In the genomic region with DNA sequence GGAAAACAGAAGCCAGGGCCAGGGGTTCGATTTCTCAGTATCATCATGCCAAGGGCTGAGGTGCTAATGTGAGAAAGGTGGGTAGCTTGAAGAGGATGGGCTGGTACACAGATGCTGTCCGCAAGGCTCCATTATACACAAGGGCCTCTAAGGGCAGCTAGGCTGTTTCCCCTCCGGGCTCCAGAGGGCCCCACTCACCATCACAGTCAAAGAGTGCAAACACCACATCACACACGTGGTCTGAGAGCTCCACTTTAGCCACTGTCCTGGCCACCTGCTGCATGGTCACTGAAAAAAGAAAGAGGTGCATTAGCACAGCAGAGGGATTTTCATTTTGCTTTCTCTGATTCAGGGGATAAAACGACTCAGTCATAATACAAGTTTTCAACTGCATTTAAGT, we compare ENCODE assay signal across 12 cellular contexts. TPM values are rescaled to one million over a fixed set of nuclear protein-coding genes. Genes with fewer than 3 reads are reported as not detected.
DNase-seq lines count a peak whose midpoint lies in the region; ATAC-seq, FAIRE-seq and TF ChIP-seq lines count a peak whose summit lies in the region.
"Had no signal": no experiment of that assay in that cellular context is flagged by ENCODE, and none has a peak within 500 bp of the region (broad histone marks: within the 10 kb centered on the region; RNA-seq: fewer than 3 reads in every experiment).

No MANE protein-coding gene starts in this region.

- WGBS in A549 (ENCODE audit: missing lambda C conversion rate): 43% methylated on average over 5 of the region's 5 CpGs

- no peak overlapping the region for H3K4me2 ChIP-seq in A549

- peak in 1 of 2 experiments; percentile 49; a peak in 3 of 5 replicates for TF ChIP-seq RAD21 in A549 (conservative IDR thresholded peaks at IDR 0.05 in 1 of 2, IDR thresholded peaks at IDR 0.05 in 1 of 2)

- ATAC-seq in A549 (peak; percentile 74 to 90), SK-N-SH treated with all-trans-retinoic acid at 6 μM for 48 hours (peak; percentile 82), GM19452 (IDR thresholded peaks at IDR 0.05; ENCODE audit: unreplicated experiment) (no peak)
- ATAC-seq: psoas muscle had no signal

- no peaks in the 10 kb centered on the region for H3K9me3 ChIP-seq in A549
- H3K9me3 ChIP-seq: psoas muscle had no signal

- TF ChIP-seq EP300 in A549 (IDR thresholded peaks at IDR 0.05): no peak

- no peak for FAIRE-seq in A549 (lab: Jason Lieb, UNC)
- FAIRE-seq: islet of Langerhans had no signal

- DNase-seq in A549 (ENCODE audit: low read depth in 1 of 2, low spot score in 1 of 2): peak in 1 of 2 experiments; percentile 40
- peak; percentile 47 for DNase-seq in iPS-NIHi11 (ENCODE audit: low spot score)
- DNase-seq in NCI-H2227 treated with DMSO at 0.1 percent for 48 hours (lab: John Stamatoyannopoulos, UW): no peak
- no peak for DNase-seq in SHP77 (lab: John Stamatoyannopoulos, UW)
- no peak for DNase-seq in DMS79 treated with DMSO at 0.1 percent for 48 hours (lab: John Stamatoyannopoulos, UW)
- DNase-seq: DMS153, NCI-H1092 treated with DMSO at 0.1 percent for 48 hours, psoas muscle had no signal

- TF ChIP-seq POLR2A in A549 (IDR thresholded peaks at IDR 0.05; ENCODE audit: low read length): no peak

- TF ChIP-seq CTCF in A549 (IDR thresholded peaks at IDR 0.05) (0 out of 3 replicates have a peak, but pooled peaks have one; percentile 17), GM12874 (IDR thresholded peaks at IDR 0.05; ENCODE audit: insufficient read depth, low read depth, low read length) (0 out of 2 replicates have a peak, but pooled peaks have one; percentile 20)

- no peak overlapping the region for H3K27ac ChIP-seq in A549
- H3K27ac ChIP-seq: psoas muscle had no signal

- CTCF ChIA-PET in A549 (lab: Yijun Ruan, JAX): interaction anchor here (1.1 to 5.7 kb wide), 4 partner anchors 12 to 686 kb away, joined by 3 to 41 read pairs (median 4); no protein-coding TSS in a partner anchor

- no peaks in the 10 kb centered on the region for H3K4me1 ChIP-seq in A549
- H3K4me1 ChIP-seq: psoas muscle had no signal

- H3K4me3 ChIP-seq in A549: no peak overlapping the region
- H3K4me3 ChIP-seq: psoas muscle had no signal

- POLR2A ChIA-PET in A549 (lab: Yijun Ruan, JAX): no interaction called here

TF ChIP-seq in A549, 52 proteins besides CTCF, POLR2A, EP300 and RAD21 (continues in another document):
- TF ChIP-seq ZFP36 (IDR thresholded peaks at IDR 0.05; ENCODE audit: borderline replicate concordance, partially characterized antibody): no peak
- TF ChIP-seq, protein P1, sequence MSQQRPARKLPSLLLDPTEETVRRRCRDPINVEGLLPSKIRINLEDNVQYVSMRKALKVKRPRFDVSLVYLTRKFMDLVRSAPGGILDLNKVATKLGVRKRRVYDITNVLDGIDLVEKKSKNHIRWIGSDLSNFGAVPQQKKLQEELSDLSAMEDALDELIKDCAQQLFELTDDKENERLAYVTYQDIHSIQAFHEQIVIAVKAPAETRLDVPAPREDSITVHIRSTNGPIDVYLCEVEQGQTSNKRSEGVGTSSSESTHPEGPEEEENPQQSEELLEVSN (IDR thresholded peaks at IDR 0.05; ENCODE audit: borderline replicate concordance, low read depth): no peak
- no peak for TF ChIP-seq HOXB5 (CRISPR knock-in tag; IDR thresholded peaks at IDR 0.05)
- TF ChIP-seq EHMT2 (IDR thresholded peaks at IDR 0.05; ENCODE audit: low read depth): no peak
- TF ChIP-seq, protein P2, sequence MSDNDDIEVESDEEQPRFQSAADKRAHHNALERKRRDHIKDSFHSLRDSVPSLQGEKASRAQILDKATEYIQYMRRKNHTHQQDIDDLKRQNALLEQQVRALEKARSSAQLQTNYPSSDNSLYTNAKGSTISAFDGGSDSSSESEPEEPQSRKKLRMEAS (IDR thresholded peaks at IDR 0.05): peak; percentile 44; the same call in 1 of the 2 replicates
- no peak for TF ChIP-seq NPAS2 (CRISPR knock-in tag; IDR thresholded peaks at IDR 0.05; ENCODE audit: borderline replicate concordance)
- TF ChIP-seq, protein P3, sequence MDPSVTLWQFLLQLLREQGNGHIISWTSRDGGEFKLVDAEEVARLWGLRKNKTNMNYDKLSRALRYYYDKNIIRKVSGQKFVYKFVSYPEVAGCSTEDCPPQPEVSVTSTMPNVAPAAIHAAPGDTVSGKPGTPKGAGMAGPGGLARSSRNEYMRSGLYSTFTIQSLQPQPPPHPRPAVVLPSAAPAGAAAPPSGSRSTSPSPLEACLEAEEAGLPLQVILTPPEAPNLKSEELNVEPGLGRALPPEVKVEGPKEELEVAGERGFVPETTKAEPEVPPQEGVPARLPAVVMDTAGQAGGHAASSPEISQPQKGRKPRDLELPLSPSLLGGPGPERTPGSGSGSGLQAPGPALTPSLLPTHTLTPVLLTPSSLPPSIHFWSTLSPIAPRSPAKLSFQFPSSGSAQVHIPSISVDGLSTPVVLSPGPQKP (IDR thresholded peaks at IDR 0.05; ENCODE audit: low read depth, low read length): no peak
- no peak for TF ChIP-seq FOSB (CRISPR knock-in tag; IDR thresholded peaks at IDR 0.05)
- TF ChIP-seq TFCP2L1 (CRISPR knock-in tag; IDR thresholded peaks at IDR 0.05): no peak
- TF ChIP-seq SMC3 (IDR thresholded peaks at IDR 0.05): 0 out of 3 replicates have a peak, but pooled peaks have one; percentile 10
- TF ChIP-seq, protein P4, sequence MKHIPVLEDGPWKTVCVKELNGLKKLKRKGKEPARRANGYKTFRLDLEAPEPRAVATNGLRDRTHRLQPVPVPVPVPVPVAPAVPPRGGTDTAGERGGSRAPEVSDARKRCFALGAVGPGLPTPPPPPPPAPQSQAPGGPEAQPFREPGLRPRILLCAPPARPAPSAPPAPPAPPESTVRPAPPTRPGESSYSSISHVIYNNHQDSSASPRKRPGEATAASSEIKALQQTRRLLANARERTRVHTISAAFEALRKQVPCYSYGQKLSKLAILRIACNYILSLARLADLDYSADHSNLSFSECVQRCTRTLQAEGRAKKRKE (CRISPR knock-in tag; IDR thresholded peaks at IDR 0.05; ENCODE audit: low read depth): no peak
- TF ChIP-seq MAZ (IDR thresholded peaks at IDR 0.05; ENCODE audit: borderline replicate concordance, low read depth, low read length): no peak
- TF ChIP-seq NR3C1 (IDR thresholded peaks at IDR 0.05): no peak
- no peak for TF ChIP-seq TP53 (CRISPR knock-in tag; IDR thresholded peaks at IDR 0.05)
- no peak for TF ChIP-seq FOSL2 (IDR thresholded peaks at IDR 0.05)
- no peak for TF ChIP-seq FOSL2 (CRISPR knock-in tag; IDR thresholded peaks at IDR 0.05)

TF ChIP-seq in SK-N-SH treated with all-trans-retinoic acid at 6 μM for 48 hours, 23 proteins besides CTCF, POLR2A, EP300 and RAD21:
- TF ChIP-seq BACH2 (CRISPR knock-in tag; IDR thresholded peaks at IDR 0.05; ENCODE audit: borderline replicate concordance) (no peak), ESRRG (CRISPR knock-in tag; IDR thresholded peaks at IDR 0.05) (no peak), ISL1 (CRISPR knock-in tag; IDR thresholded peaks at IDR 0.05) (no peak), SNAI2 (CRISPR knock-in tag; IDR thresholded peaks at IDR 0.05) (no peak), GLIS3 (CRISPR knock-in tag; IDR thresholded peaks at IDR 0.05) (no peak), OSR1 (CRISPR knock-in tag; IDR thresholded peaks at IDR 0.05) (no peak), TOX (CRISPR knock-in tag; IDR thresholded peaks at IDR 0.05; ENCODE audit: borderline replicate concordance) (no peak), ZC3H10 (CRISPR knock-in tag; IDR thresholded peaks at IDR 0.05) (no peak), ZFP30 (CRISPR knock-in tag; IDR thresholded peaks at IDR 0.05) (no peak), ZFP3 (CRISPR knock-in tag; IDR thresholded peaks at IDR 0.05) (no peak), TCF4 (CRISPR knock-in tag; IDR thresholded peaks at IDR 0.05; ENCODE audit: borderline replicate concordance) (no peak), ZNF70 (CRISPR knock-in tag; IDR thresholded peaks at IDR 0.05) (no peak)
- TF ChIP-seq, protein P5, sequence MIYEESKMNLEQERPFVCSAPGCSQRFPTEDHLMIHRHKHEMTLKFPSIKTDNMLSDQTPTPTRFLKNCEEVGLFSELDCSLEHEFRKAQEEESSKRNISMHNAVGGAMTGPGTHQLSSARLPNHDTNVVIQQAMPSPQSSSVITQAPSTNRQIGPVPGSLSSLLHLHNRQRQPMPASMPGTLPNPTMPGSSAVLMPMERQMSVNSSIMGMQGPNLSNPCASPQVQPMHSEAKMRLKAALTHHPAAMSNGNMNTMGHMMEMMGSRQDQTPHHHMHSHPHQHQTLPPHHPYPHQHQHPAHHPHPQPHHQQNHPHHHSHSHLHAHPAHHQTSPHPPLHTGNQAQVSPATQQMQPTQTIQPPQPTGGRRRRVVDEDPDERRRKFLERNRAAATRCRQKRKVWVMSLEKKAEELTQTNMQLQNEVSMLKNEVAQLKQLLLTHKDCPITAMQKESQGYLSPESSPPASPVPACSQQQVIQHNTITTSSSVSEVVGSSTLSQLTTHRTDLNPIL (CRISPR knock-in tag; IDR thresholded peaks at IDR 0.05; ENCODE audit: low read depth): no peak
TF ChIP-seq in SK-N-SH treated with all-trans-retinoic acid at 6 μM for 48 hours: peak in this region for 0.

RNA-seq across cellular contexts. Expression of a gene that starts 20.9 kb away (rescaled TPM):
- 21.5 and 24.4 TPM in 2 replicates for polyA plus RNA-seq in A549 (2011; rRNA removed)
- polyA plus RNA-seq in A549 (2012; cell fraction: cytosol; rRNA removed): 26.6 and 31.3 TPM in 2 replicates
- 46.2 and 51.4 TPM in 2 replicates for polyA plus RNA-seq in A549 (2012; cell fraction: nucleus; rRNA removed)
- polyA plus RNA-seq in A549 (2017; fragmentation: RNase III; extraction: RNeasy Plus Mini Kit Qiagen cat#74134 plus additional on column Dnase treatment): 26.1 to 28.5 TPM (median 26.7 TPM) in 3 replicates
- 31.6 and 32.2 TPM in 2 replicates for polyA minus RNA-seq in A549 (2011; rRNA and poly(A)+ RNA removed)
